Comparison of ENCODE assay signal across 15 cellular contexts in genomic region chr3:53807117-53807521, GRCh38. TPM values are rescaled to one million over a fixed set of nuclear protein-coding genes. Genes with fewer than 3 reads are reported as not detected.
DNase-seq lines count a peak whose midpoint lies in the region; ATAC-seq and TF ChIP-seq lines count a peak whose summit lies in the region.
"Had no signal": no experiment of that assay in that cellular context is flagged by ENCODE, and none has a peak within 500 bp of the region (broad histone marks: within the 10 kb centered on the region; RNA-seq: fewer than 3 reads in every experiment).

No MANE protein-coding gene starts in this region.

- H3K79me2 ChIP-seq in hepatocyte = no peaks in the 10 kb centered on the region

- H3K4me1 Mint-ChIP-seq in chondrocyte (ENCODE audit: low read depth) = peaks cover 30% of the 10 kb centered on the region
- H3K4me1 Mint-ChIP-seq: activated naive CD8-positive, alpha-beta T cell treated with anti-CD3 and anti-CD28 coated beads for 36 hours had no signal

- no peaks in the 10 kb centered on the region for H3K9me2 ChIP-seq in hepatocyte (replicated peaks; ENCODE audit: insufficient read depth)

- ATAC-seq in GM19395 (IDR thresholded peaks at IDR 0.05; ENCODE audit: unreplicated experiment) (peak; percentile 13), sciatic nerve (no peak)

- no peaks in the 10 kb centered on the region for H3K9me3 Mint-ChIP-seq in chondrocyte (ENCODE audit: low read depth)
- H3K9me3 Mint-ChIP-seq: activated naive CD8-positive, alpha-beta T cell treated with anti-CD3 and anti-CD28 coated beads for 36 hours; T-helper 2 cell treated with Interferon-gamma antibody and Interleukin-4, amounts not matched to agents 5 μg/mL and 100 μg/mL, for 36 hours had no signal

- no peaks in the 10 kb centered on the region for H3K27me3 ChIP-seq in hepatocyte

- no peak for TF ChIP-seq CTCF in chondrocyte (IDR thresholded peaks at IDR 0.05)
- no peak for TF ChIP-seq CTCF in hepatocyte (IDR thresholded peaks at IDR 0.05; ENCODE audit: poor library complexity)

- H3K9me3 ChIP-seq in hepatocyte (ENCODE audit: low read depth) = no peaks in the 10 kb centered on the region

- no peak overlapping the region for H3K4me3 Mint-ChIP-seq in chondrocyte (ENCODE audit: unreplicated experiment)
- H3K4me3 Mint-ChIP-seq: activated naive CD8-positive, alpha-beta T cell treated with anti-CD3 and anti-CD28 coated beads for 36 hours; T-helper 2 cell treated with Interferon-gamma antibody and Interleukin-4, amounts not matched to agents 5 μg/mL and 100 μg/mL, for 36 hours had no signal

- H3K27me3 Mint-ChIP-seq in chondrocyte (ENCODE audit: low read depth) = no peaks in the 10 kb centered on the region

- no peak overlapping the region for H3K4me3 ChIP-seq in hepatocyte

- no peak overlapping the region for H3K4me2 ChIP-seq in hepatocyte

- H2AFZ ChIP-seq in hepatocyte = no peak overlapping the region

- H3K27ac ChIP-seq in hepatocyte = peak overlapping the region; percentile 86
- H3K27ac ChIP-seq: epithelial cell of prostate had no signal

- peak overlapping the region; percentile 86 for H3K27ac Mint-ChIP-seq in chondrocyte (ENCODE audit: unreplicated experiment)
- H3K27ac Mint-ChIP-seq: activated naive CD8-positive, alpha-beta T cell treated with anti-CD3 and anti-CD28 coated beads for 36 hours; T-helper 2 cell treated with Interferon-gamma antibody and Interleukin-4, amounts not matched to agents 5 μg/mL and 100 μg/mL, for 36 hours had no signal

- H3K4me1 ChIP-seq in hepatocyte (ENCODE audit: insufficient read depth) = peaks cover 25% of the 10 kb centered on the region

- 94% methylated on average over 10 of the region's 10 CpGs for WGBS in hepatocyte (ENCODE audit: low lambda C conversion rate, missing lambda C conversion rate)

- DNase-seq in chondrocyte (ENCODE audit: low spot score) (peak; percentile 86), hepatocyte (ENCODE audit: low spot score) (no peak), sciatic nerve (ENCODE audit: low spot score) (peak; percentile 38), CD1c-positive myeloid dendritic cell (ENCODE audit: extremely low spot score) (no peak), T-helper 9 cell (no peak), NAMALWA (ENCODE audit: low spot score) (no peak), dedifferentiated amniotic fluid mesenchymal stem cell (ENCODE audit: extremely low spot score) (no peak)
- DNase-seq: activated naive CD8-positive, alpha-beta T cell treated with anti-CD3 and anti-CD28 coated beads for 36 hours; cerebellar nuclear complex; GDM1; MV-4-11; stimulated activated CD4-positive, alpha-beta T cell treated with anti-CD3 and anti-CD28 coated beads, Interleukin-2, amount 100 ng/mL, for 24 hours had no signal

- H4K20me1 ChIP-seq in hepatocyte (ENCODE audit: insufficient read depth, poor library complexity, severe bottlenecking) = no peaks in the 10 kb centered on the region

- intact Hi-C loops in sciatic nerve (cut with DNase I) = no loop called here

- H3K36me3 ChIP-seq in hepatocyte (replicated peaks; ENCODE audit: insufficient read depth, low read depth) = no peaks in the 10 kb centered on the region

- no peaks in the 10 kb centered on the region for H3K36me3 Mint-ChIP-seq in chondrocyte (ENCODE audit: low read depth)
- H3K36me3 Mint-ChIP-seq: activated naive CD8-positive, alpha-beta T cell treated with anti-CD3 and anti-CD28 coated beads for 36 hours had no signal

RNA-seq across cellular contexts. Expression of gene CHDH, which starts 39.1 kb away (rescaled TPM):
- total RNA-seq in chondrocyte (0.46 to 0.67 TPM (median 0.60 TPM) in 3 replicates), hepatocyte (30.1 and 62.6 TPM in 2 replicates), sciatic nerve (7.3 TPM)
- 29.1 and 31.1 TPM in 2 replicates for polyA plus RNA-seq in hepatocyte

RNA-seq across cellular contexts. Expression of gene IL17RB, which starts 39.2 kb away (rescaled TPM):
- total RNA-seq in chondrocyte = 0.22 to 0.36 TPM (median 0.31 TPM) in 3 replicates
- 17.4 and 19.5 TPM in 2 replicates for total RNA-seq in hepatocyte
- polyA plus RNA-seq in hepatocyte = 12.8 and 14.1 TPM in 2 replicates
- 5.1 TPM for total RNA-seq in sciatic nerve
- total RNA-seq: activated naive CD8-positive, alpha-beta T cell treated with anti-CD3 and anti-CD28 coated beads for 36 hours had no signal

Comparison
In these comparisons a context has a peak if more than half of its experiments do, and no peak if none do; other contexts are left out.
1. DNase-seq: peak in chondrocyte (single experiment) and sciatic nerve (single experiment); none in hepatocyte (single experiment), CD1c-positive myeloid dendritic cell (single experiment), T-helper 9 cell (single experiment), NAMALWA (single experiment) and dedifferentiated amniotic fluid mesenchymal stem cell (single experiment).